1 cellular context compared by ENCODE assay signal in genomic region chr2:142483653-142484052, GRCh38.
A peak's percentile ranks its signal among the peaks of the same experiment; 100 is the strongest.
TF ChIP-seq lines count a peak whose summit lies in the region.

No MANE protein-coding gene starts in this region.

TF ChIP-seq in liver, 16 proteins besides CTCF, POLR2A, EP300 and RAD21 (continued from another document):
- TF ChIP-seq MAX (IDR thresholded peaks at IDR 0.05) = no peak
- no peak for TF ChIP-seq FOXA1 (IDR thresholded peaks at IDR 0.05)
- peak in 1 of 2 donors; percentile 15 for TF ChIP-seq EGR1 (IDR thresholded peaks at IDR 0.05; ENCODE audit: low read depth in 2 of 2)
- no peak for TF ChIP-seq GABPA (IDR thresholded peaks at IDR 0.05 in 1 of 2, conservative IDR thresholded peaks at IDR 0.05 in 1 of 2)
- TF ChIP-seq HNF4G (IDR thresholded peaks at IDR 0.05) = peak; percentile 64
- no peak for TF ChIP-seq TAF1 (conservative IDR thresholded peaks at IDR 0.05)
- TF ChIP-seq YY1 (IDR thresholded peaks at IDR 0.05) = no peak
- TF ChIP-seq FOXA2 (IDR thresholded peaks at IDR 0.05) = no peak
- no peak for TF ChIP-seq ATF3 (IDR thresholded peaks at IDR 0.05)
- TF ChIP-seq HNF4A (conservative IDR thresholded peaks at IDR 0.05) = peak; percentile 81 to 92
- TF ChIP-seq ZBTB33 (IDR thresholded peaks at IDR 0.05) = no peak
- peak; percentile 25 to 30 for TF ChIP-seq RXRA (IDR thresholded peaks at IDR 0.05)
- TF ChIP-seq JUND (IDR thresholded peaks at IDR 0.05) = no peak
